Comparison of ENCODE assay signal across 17 cellular contexts in genomic region chr6:110528930-110529325, GRCh38. TPM values are rescaled to one million over a fixed set of nuclear protein-coding genes. Genes with fewer than 3 reads are reported as not detected.
DNase-seq lines count a peak whose midpoint lies in the region; TF ChIP-seq lines count a peak whose summit lies in the region.
"Had no signal": no experiment of that assay in that cellular context is flagged by ENCODE, and none has a peak within 500 bp of the region (broad histone marks: within the 10 kb centered on the region; RNA-seq: fewer than 3 reads in every experiment).

No MANE protein-coding gene starts in this region.

- intact Hi-C loops in adrenal gland (cut with DNase I) (loop anchor here in 1 of 2 donors (5.0 to 10.0 kb wide), 3 partner anchors 156 to 466 kb away; no protein-coding TSS in a partner anchor), Caco-2 (cut with micrococcal nuclease; ENCODE audit: unreplicated experiment) (loop anchor here (1.0 to 5.0 kb wide), 6 partner anchors 154 to 728 kb away; a partner anchor contains a TSS), sigmoid colon (cut with DNase I) (loop anchor here (2.0 to 10.0 kb wide), 3 partner anchors 420 to 666 kb away; partner anchors contain the start of gene RPF2)

- H3K4me1 ChIP-seq in adrenal gland (replicated peaks in 1 of 2) = peaks cover 6 to 9% of the 10 kb centered on the region in 2 donors
- no peaks in the 10 kb centered on the region for H3K4me1 ChIP-seq in mesendoderm (ENCODE audit: control insufficient read depth, low read depth, low read length)
- peaks cover 3% of the 10 kb centered on the region; the same call in 1 of the 2 replicates for H3K4me1 ChIP-seq in Caco-2
- peaks cover 0 to 9% (median 1%) of the 10 kb centered on the region in 4 donors for H3K4me1 ChIP-seq in sigmoid colon

- H3K23ac ChIP-seq in mesendoderm (ENCODE audit: low read length) = peak overlapping the region; percentile 76

- H3K9me3 Mint-ChIP-seq in HFFc6 (peaks cover 8% of the 10 kb centered on the region), Caco-2 (ENCODE audit: unreplicated experiment) (no peaks in the 10 kb centered on the region)
- H3K9me3 Mint-ChIP-seq: activated CD4-positive, alpha-beta memory T cell treated with anti-CD3 and anti-CD28 coated beads for 36 hours; activated naive CD8-positive, alpha-beta T cell treated with anti-CD3 and anti-CD28 coated beads, Interleukin-2, amount 50 U/mL, for 24 hours had no signal

- H3K27me3 ChIP-seq in adrenal gland = no peaks in the 10 kb centered on the region
- H3K27me3 ChIP-seq in mesendoderm (ENCODE audit: insufficient read depth, low read length, poor library complexity) = no peaks in the 10 kb centered on the region
- no peaks in the 10 kb centered on the region for H3K27me3 ChIP-seq in Caco-2 (replicated peaks; ENCODE audit: control insufficient read depth, insufficient read depth, low read length)
- H3K27me3 ChIP-seq in sigmoid colon = no peaks in the 10 kb centered on the region
- no peaks in the 10 kb centered on the region for H3K27me3 ChIP-seq in MG63
- H3K27me3 ChIP-seq: neutrophil, stomach had no signal

- BruUV-seq in Caco-2 (replicated peaks; lab: Mats Ljungman, UMichigan) = no TSS peak

- 91 to 97% (median 92%) methylated on average over 6 of the region's 6 CpGs for WGBS in adrenal gland, 4 donors
- no CpG with 5 or more reads among the region's 6 CpGs for WGBS in mesendoderm (ENCODE audit: extremely low coverage, insufficient coverage, low lambda C conversion rate)
- 88% methylated on average over 6 of the region's 6 CpGs for WGBS in sigmoid colon, 2 donors

- TF ChIP-seq EP300 in sigmoid colon (IDR thresholded peaks at IDR 0.05) = no peak

- DNase-seq in HFFc6 (no peak), adrenal gland (no peak), mesendoderm (no peak), Caco-2 (no peak), sigmoid colon (no peak), MG63 (no peak)
- DNase-seq: activated CD4-positive, alpha-beta memory T cell treated with anti-CD3 and anti-CD28 coated beads for 36 hours; activated naive CD8-positive, alpha-beta T cell treated with anti-CD3 and anti-CD28 coated beads, Interleukin-2, amount 50 U/mL, for 24 hours; activated T-cell treated with anti-CD3 and anti-CD28 coated beads, Interleukin-2, amount 50 U/mL, for 48 hours; CD4-positive, CD25-positive, alpha-beta regulatory T cell; cerebellar nuclear complex; DMS79 treated with DMSO at 0.1 percent for 48 hours; Karpas-422; stomach had no signal

- H4K8ac ChIP-seq in mesendoderm (ENCODE audit: low read depth, low read length) = no peak overlapping the region

- no peak overlapping the region for H2AK5ac ChIP-seq in mesendoderm (ENCODE audit: low read length)

- H3K36me3 ChIP-seq in adrenal gland (replicated peaks in 1 of 2) = no peaks in the 10 kb centered on the region
- H3K36me3 ChIP-seq in mesendoderm (ENCODE audit: control insufficient read depth, insufficient read depth, low read length) = no peaks in the 10 kb centered on the region
- H3K36me3 ChIP-seq in Caco-2 (ENCODE audit: control insufficient read depth, insufficient read depth, low read length) = no peaks in the 10 kb centered on the region
- H3K36me3 ChIP-seq in sigmoid colon = no peaks in the 10 kb centered on the region
- H3K36me3 ChIP-seq in MG63 = no peaks in the 10 kb centered on the region
- H3K36me3 ChIP-seq: neutrophil, stomach had no signal

- H3K4me1 Mint-ChIP-seq in HFFc6 (ENCODE audit: low read depth) = peaks cover 73% of the 10 kb centered on the region
- H3K4me1 Mint-ChIP-seq in Caco-2 (ENCODE audit: low read depth, unreplicated experiment) = no peaks in the 10 kb centered on the region
- H3K4me1 Mint-ChIP-seq: activated naive CD8-positive, alpha-beta T cell treated with anti-CD3 and anti-CD28 coated beads, Interleukin-2, amount 50 U/mL, for 24 hours had no signal

- H3K56ac ChIP-seq in mesendoderm (ENCODE audit: low read length) = peak overlapping the region; percentile 40

- POLR2A ChIA-PET in Caco-2 (lab: Charles Lee) = no interaction called here

- H3K4me3 Mint-ChIP-seq in HFFc6 (peak overlapping the region; percentile 72), Caco-2 (ENCODE audit: unreplicated experiment) (no peak overlapping the region)
- H3K4me3 Mint-ChIP-seq: activated CD4-positive, alpha-beta memory T cell treated with anti-CD3 and anti-CD28 coated beads for 36 hours; activated naive CD8-positive, alpha-beta T cell treated with anti-CD3 and anti-CD28 coated beads, Interleukin-2, amount 50 U/mL, for 24 hours; CD4-positive, CD25-positive, alpha-beta regulatory T cell had no signal

- H3K4ac ChIP-seq in mesendoderm (ENCODE audit: low read depth, low read length) = no peak overlapping the region

- H3K27ac ChIP-seq in adrenal gland (peak overlapping the region in 3 of 5 donors; percentile 14 to 33 (median 21)), mesendoderm (ENCODE audit: low read depth, low read length) (no peak overlapping the region), temporal lobe (ENCODE audit: low read depth, low read length) (peak overlapping the region; percentile 5), sigmoid colon (peak overlapping the region in 2 of 4 donors; percentile 1 to 18)
- H3K27ac ChIP-seq: neutrophil had no signal

- no peak overlapping the region for H3K9ac ChIP-seq in mesendoderm (ENCODE audit: low read length)

- H3K36me3 Mint-ChIP-seq in HFFc6 (ENCODE audit: low read depth) (peaks cover 30% of the 10 kb centered on the region), Caco-2 (ENCODE audit: insufficient read depth, unreplicated experiment) (no peaks in the 10 kb centered on the region)
- H3K36me3 Mint-ChIP-seq: activated CD4-positive, alpha-beta memory T cell treated with anti-CD3 and anti-CD28 coated beads for 36 hours; CD4-positive, CD25-positive, alpha-beta regulatory T cell had no signal

- no peak overlapping the region for H2BK15ac ChIP-seq in mesendoderm (replicated peaks; ENCODE audit: low read depth)

- no peak overlapping the region for H3K4me3 ChIP-seq in adrenal gland
- H3K4me3 ChIP-seq in mesendoderm (ENCODE audit: low read length) = no peak overlapping the region
- no peak overlapping the region for H3K4me3 ChIP-seq in Caco-2 (ENCODE audit: low read depth, low read length)
- no peak overlapping the region for H3K4me3 ChIP-seq in sigmoid colon
- no peak overlapping the region for H3K4me3 ChIP-seq in MG63
- H3K4me3 ChIP-seq: stomach had no signal

- TF ChIP-seq CTCF in HFFc6 (IDR thresholded peaks at IDR 0.05) = no peak
- TF ChIP-seq CTCF in adrenal gland (IDR thresholded peaks at IDR 0.05) = no peak
- TF ChIP-seq CTCF in Caco-2 (IDR thresholded peaks at IDR 0.05; ENCODE audit: insufficient read depth in 1 of 2, low read depth in 1 of 2, low read length in 1 of 2, severe bottlenecking in 1 of 2, unreplicated experiment in 1 of 2) = no peak
- TF ChIP-seq CTCF in sigmoid colon (IDR thresholded peaks at IDR 0.05) = no peak

- no peak overlapping the region for H4K5ac ChIP-seq in mesendoderm (ENCODE audit: low read length)

- TF ChIP-seq POLR2A in adrenal gland (IDR thresholded peaks at IDR 0.05) = no peak
- no peak for TF ChIP-seq POLR2A in sigmoid colon (IDR thresholded peaks at IDR 0.05)

- CTCF ChIA-PET in Caco-2 (lab: Charles Lee) = no interaction called here

- H3K27me3 Mint-ChIP-seq in HFFc6 (ENCODE audit: insufficient read depth) (no peaks in the 10 kb centered on the region; the same call in none of the 2 replicates), Caco-2 (ENCODE audit: insufficient read depth, unreplicated experiment) (no peaks in the 10 kb centered on the region)
- H3K27me3 Mint-ChIP-seq: activated CD4-positive, alpha-beta memory T cell treated with anti-CD3 and anti-CD28 coated beads for 36 hours; CD4-positive, CD25-positive, alpha-beta regulatory T cell had no signal

- H3K27ac Mint-ChIP-seq in HFFc6 (peak overlapping the region; percentile 93), Caco-2 (ENCODE audit: unreplicated experiment) (no peak overlapping the region)
- H3K27ac Mint-ChIP-seq: activated CD4-positive, alpha-beta memory T cell treated with anti-CD3 and anti-CD28 coated beads for 36 hours; activated naive CD8-positive, alpha-beta T cell treated with anti-CD3 and anti-CD28 coated beads, Interleukin-2, amount 50 U/mL, for 24 hours had no signal

- no peak overlapping the region for H3K18ac ChIP-seq in mesendoderm (ENCODE audit: low read length)

- no peaks in the 10 kb centered on the region for H3K79me2 ChIP-seq in mesendoderm (ENCODE audit: control insufficient read depth, insufficient read depth, low read length)

- no peak overlapping the region for H2BK5ac ChIP-seq in mesendoderm (ENCODE audit: low read length)

- H2BK120ac ChIP-seq in mesendoderm (ENCODE audit: low read depth, low read length) = no peak overlapping the region

- H3K4me2 ChIP-seq in mesendoderm (ENCODE audit: low read length) = no peak overlapping the region

- H3K79me1 ChIP-seq in mesendoderm (ENCODE audit: low read length) = no peaks in the 10 kb centered on the region

- H3K9me3 ChIP-seq in adrenal gland (replicated peaks in 1 of 3) = no peaks in the 10 kb centered on the region
- no peaks in the 10 kb centered on the region; the same call in 1 of the 2 replicates for H3K9me3 ChIP-seq in Caco-2
- H3K9me3 ChIP-seq in sigmoid colon = no peaks in the 10 kb centered on the region
- H3K9me3 ChIP-seq in MG63 = peaks cover 10% of the 10 kb centered on the region
- H3K9me3 ChIP-seq: neutrophil, stomach had no signal

RNA-seq across cellular contexts. Expression of gene SLC22A16, which starts 52.5 kb away (rescaled TPM):
- not detected for total RNA-seq in HFFc6 (2021; fragmentation: NEBNext Ultra II Directional; extraction: Animal tissue kit (Norgen Biotek cat#: 25700))
- total RNA-seq in adrenal gland = 1 to 10 TPM in 1 of 8 donors, under 1 TPM in 3, not detected in 4; 0.11 to 1.6 (median 0.40) TPM
- not detected for polyA plus RNA-seq in adrenal gland
- polyA plus RNA-seq in mesendoderm (2013, experiment 1 of 2) = not detected
- not detected for polyA plus RNA-seq in mesendoderm (2013, experiment 2 of 2)
- 0.49 TPM for total RNA-seq in temporal lobe
- total RNA-seq in Caco-2 (2022) = not detected in 2 replicates
- total RNA-seq in sigmoid colon = under 1 TPM in 2 of 4 donors, not detected in 2; 0.14 to 0.36 TPM
- polyA plus RNA-seq in sigmoid colon = under 1 TPM in 1 of 3 donors, not detected in 2; 0.20 TPM
- total RNA-seq in MG63 (2014; rRNA removed; shearing (Covaris generic); ENCODE audit: low replicate concordance) = not detected in 2 replicates
- total RNA-seq: activated CD4-positive, alpha-beta memory T cell treated with anti-CD3 and anti-CD28 coated beads for 36 hours; NCI-H460 had no signal
- polyA plus RNA-seq: CD4-positive, CD25-positive, alpha-beta regulatory T cell had no signal
